15 cellular contexts compared by ENCODE assay signal in the genomic region with DNA sequence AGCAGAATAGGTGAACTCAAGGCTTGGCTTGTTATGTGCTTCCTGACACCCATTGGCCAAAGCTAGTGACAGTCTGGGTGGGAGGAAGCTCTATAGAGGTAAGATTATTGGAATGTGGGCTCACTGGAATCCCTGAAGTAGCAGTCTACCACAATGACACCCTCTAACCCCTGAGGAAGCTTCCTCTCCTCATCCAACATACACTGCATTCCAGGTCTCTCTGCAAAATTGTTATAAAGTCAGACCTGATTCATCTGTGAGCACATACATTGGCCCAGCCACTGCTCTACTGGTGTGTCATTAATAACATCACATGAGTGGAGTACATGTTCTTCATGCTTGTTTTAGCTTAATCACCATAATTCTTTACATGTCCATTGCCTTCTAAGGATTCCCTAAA.
A peak's percentile ranks its signal among the peaks of the same experiment; 100 is the strongest.
DNase-seq lines count a peak whose midpoint lies in the region; ATAC-seq and TF ChIP-seq lines count a peak whose summit lies in the region.
"Had no signal": no experiment of that assay in that cellular context is flagged by ENCODE, and none has a peak within 500 bp of the region (broad histone marks: within the 10 kb centered on the region; RNA-seq: fewer than 3 reads in every experiment).

No MANE protein-coding gene starts in this region.

- intact Hi-C loops in PC-3 (cut with micrococcal nuclease): no loop called here

- no peaks in the 10 kb centered on the region for H4K20me1 ChIP-seq in PC-3 (ENCODE audit: low read length)

- H3K27ac ChIP-seq in PC-3 (ENCODE audit: low read length): no peak overlapping the region
- H3K27ac ChIP-seq in mesenchymal stem cell (ENCODE audit: low read length, poor library complexity, severe bottlenecking): no peak overlapping the region
- H3K27ac ChIP-seq: Peyer's patch had no signal

- no peaks in the 10 kb centered on the region for H3K9me2 ChIP-seq in PC-3 (replicated peaks; ENCODE audit: low read length)

- peak overlapping the region; percentile 7 for H4K91ac ChIP-seq in mesenchymal stem cell (ENCODE audit: low read length)

- no peak overlapping the region for H3K23ac ChIP-seq in mesenchymal stem cell (ENCODE audit: low read length in 2 of 2)

- H3K4me1 ChIP-seq in PC-3 (ENCODE audit: insufficient read depth, low read length): no peaks in the 10 kb centered on the region
- no peaks in the 10 kb centered on the region for H3K4me1 ChIP-seq in mesenchymal stem cell (ENCODE audit: control insufficient read depth, insufficient read depth, low read depth, low read length)
- H3K4me1 ChIP-seq: Caco-2, HAP-1, Peyer's patch had no signal

- H3K4me3 ChIP-seq in PC-3 (ENCODE audit: low read length) (no peak overlapping the region), choroid plexus epithelial cell (ENCODE audit: low read depth, low read length) (no peak overlapping the region), mesenchymal stem cell (ENCODE audit: insufficient read depth in 1 of 2, low read depth in 1 of 2, low read length in 2 of 2) (no peak overlapping the region)
- H3K4me3 ChIP-seq: HAP-1, Peyer's patch had no signal

- no peak overlapping the region for H3K4ac ChIP-seq in mesenchymal stem cell (ENCODE audit: low read depth in 1 of 2, low read length in 2 of 2)

- H3K4me2 ChIP-seq in PC-3 (ENCODE audit: low read length) (no peak overlapping the region), mesenchymal stem cell (ENCODE audit: low read length, poor library complexity, severe bottlenecking) (no peak overlapping the region)

- TF ChIP-seq CTCF in PC-3 (conservative IDR thresholded peaks at IDR 0.05; ENCODE audit: low read depth, low read length) (no peak), choroid plexus epithelial cell (conservative IDR thresholded peaks at IDR 0.05; ENCODE audit: low read depth, low read length) (no peak), omental fat pad (IDR thresholded peaks at IDR 0.05) (no peak)

- no peak overlapping the region for H3K14ac ChIP-seq in mesenchymal stem cell (ENCODE audit: low read length in 2 of 2)

- H3K79me2 ChIP-seq in PC-3 (ENCODE audit: low read length): no peaks in the 10 kb centered on the region

- H3K79me1 ChIP-seq in mesenchymal stem cell (replicated peaks; ENCODE audit: low read length, poor library complexity, severe bottlenecking): no peaks in the 10 kb centered on the region

- H3K18ac ChIP-seq in mesenchymal stem cell (ENCODE audit: low read depth in 1 of 2, low read length in 2 of 2): no peak overlapping the region

- H3K36me3 ChIP-seq in PC-3 (ENCODE audit: low read depth, low read length) (no peaks in the 10 kb centered on the region), mesenchymal stem cell (ENCODE audit: control insufficient read depth in 1 of 2, insufficient read depth in 2 of 2, low read depth in 1 of 2, low read length in 2 of 2) (no peaks in the 10 kb centered on the region)
- H3K36me3 ChIP-seq: HAP-1, Peyer's patch had no signal

- H2AFZ ChIP-seq in PC-3 (ENCODE audit: low read length): no peak overlapping the region
- no peak overlapping the region for H2AFZ ChIP-seq in mesenchymal stem cell (ENCODE audit: low read depth, low read length)

- peak; percentile 37 for DNase-seq in EH (ENCODE audit: low read depth)
- peak; percentile 5 for DNase-seq in PC-3
- peak; percentile 77 for DNase-seq in choroid plexus epithelial cell (ENCODE audit: low read depth)
- no peak for DNase-seq in mesenchymal stem cell
- no peak for DNase-seq in activated CD4-positive, alpha-beta T cell treated with anti-CD3 and anti-CD28 coated beads, Interleukin-2, amount 50 U/mL, for 48 hours
- DNase-seq in kidney glomerular epithelial cell (lab: John Stamatoyannopoulos, UW): no peak
- DNase-seq in omental fat pad (ENCODE audit: low spot score): no peak
- DNase-seq: Caco-2; CD4-positive, CD25-positive, alpha-beta regulatory T cell; NCI-H1436; NCI-H2029 treated with DMSO at 0.1 percent for 48 hours; NCI-H510A treated with DMSO at 0.1 percent for 48 hours; Peyer's patch; SHP77 had no signal

- POLR2A ChIA-PET in PC-3 (lab: Charles Lee; ENCODE audit: unreplicated experiment): no interaction called here

- H3K27me3 ChIP-seq in PC-3 (ENCODE audit: low read length): no peaks in the 10 kb centered on the region
- peaks cover 0 to 9% of the 10 kb centered on the region in 2 experiments for H3K27me3 ChIP-seq in mesenchymal stem cell (ENCODE audit: control insufficient read depth in 1 of 2, insufficient read depth in 1 of 2, low read length in 2 of 2)
- H3K27me3 ChIP-seq: Peyer's patch had no signal

- CTCF ChIA-PET in PC-3 (lab: Charles Lee): no interaction called here

- no peak for ATAC-seq in PC-3
- no peak for ATAC-seq in omental fat pad (ENCODE audit: low FRiP score)

- no peaks in the 10 kb centered on the region for H3K9me3 ChIP-seq in PC-3 (ENCODE audit: low read length)
- H3K9me3 ChIP-seq in mesenchymal stem cell (ENCODE audit: control insufficient read depth, low read length): no peaks in the 10 kb centered on the region
- H3K9me3 ChIP-seq: Caco-2, HAP-1, Peyer's patch had no signal

- no peak overlapping the region for H2BK15ac ChIP-seq in mesenchymal stem cell (ENCODE audit: low read depth, poor library complexity, severe bottlenecking)

- H3K9ac ChIP-seq in PC-3 (ENCODE audit: low read length): no peak overlapping the region
- H3K9ac ChIP-seq in mesenchymal stem cell (ENCODE audit: low read length): no peak overlapping the region

- H2BK5ac ChIP-seq in mesenchymal stem cell (ENCODE audit: low read depth, low read length, poor library complexity, severe bottlenecking): no peak overlapping the region

- BruUV-seq in PC-3 (replicated peaks; lab: Mats Ljungman, UMichigan): no TSS peak

- H3F3A ChIP-seq in PC-3 (ENCODE audit: low read length, unreplicated experiment): no peaks in the 10 kb centered on the region

- no peak overlapping the region for H4K8ac ChIP-seq in mesenchymal stem cell (ENCODE audit: low read length)

- H2BK12ac ChIP-seq in mesenchymal stem cell (ENCODE audit: low read length in 2 of 2): peak overlapping the region in 1 of 2 experiments; percentile 15

- peak overlapping the region; percentile 58 for H2AK5ac ChIP-seq in mesenchymal stem cell (ENCODE audit: low read length, severe bottlenecking)

- no peak overlapping the region for H2BK120ac ChIP-seq in mesenchymal stem cell (ENCODE audit: low read depth, low read length)

Comparison
In these comparisons a context has a peak if more than half of its experiments do, and no peak if none do; other contexts are left out.
1. DNase-seq: peak in EH (single experiment), PC-3 (single experiment) and choroid plexus epithelial cell (single experiment); none in mesenchymal stem cell (single experiment), activated CD4-positive, alpha-beta T cell treated with anti-CD3 and anti-CD28 coated beads, Interleukin-2, amount 50 U/mL, for 48 hours (0 of 2), kidney glomerular epithelial cell (single experiment) and omental fat pad (single experiment).